Comparison of ENCODE assay signal across 15 cellular contexts in the genomic region with DNA sequence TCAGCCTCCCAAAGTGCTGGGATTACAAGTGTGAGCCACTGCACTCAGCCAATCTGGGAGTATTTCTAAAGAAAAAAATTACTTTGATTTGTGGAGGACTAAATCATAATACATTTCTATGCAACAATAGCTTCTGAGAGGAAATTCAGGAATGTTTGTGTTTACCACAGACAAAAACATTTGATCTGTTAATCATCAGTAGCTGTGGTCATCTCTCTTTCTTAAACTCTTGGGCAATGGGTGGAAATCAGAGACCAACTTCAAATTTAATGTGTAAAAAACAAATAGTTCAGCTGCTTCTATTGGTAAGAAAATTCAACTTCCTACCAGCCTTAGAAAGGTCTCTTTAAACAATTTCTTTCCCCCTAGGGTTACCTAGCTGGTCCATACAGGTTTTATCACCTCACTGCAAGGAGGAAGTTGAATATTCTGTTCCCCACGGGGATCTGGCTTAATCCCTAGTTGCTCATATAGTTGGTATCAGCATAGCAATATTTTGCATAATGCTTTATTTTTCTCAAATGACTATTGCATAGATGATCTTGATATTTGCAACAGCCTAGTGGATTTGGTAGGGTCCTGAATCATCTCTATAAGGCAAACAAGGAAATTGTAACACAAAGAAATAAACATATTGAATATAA. TPM values are rescaled to one million over a fixed set of nuclear protein-coding genes. Genes with fewer than 3 reads are reported as not detected.
A peak's percentile ranks its signal among the peaks of the same experiment; 100 is the strongest.
DNase-seq lines count a peak whose midpoint lies in the region; ATAC-seq, FAIRE-seq and TF ChIP-seq lines count a peak whose summit lies in the region.
"Had no signal": no experiment of that assay in that cellular context is flagged by ENCODE, and none has a peak within 500 bp of the region (broad histone marks: within the 10 kb centered on the region; RNA-seq: fewer than 3 reads in every experiment).

No MANE protein-coding gene starts in this region.

- no peak overlapping the region for H3K27ac Mint-ChIP-seq in HFFc6
- H3K27ac Mint-ChIP-seq: neural progenitor cell had no signal

- H3K36me3 ChIP-seq in bronchial epithelial cell (ENCODE audit: control insufficient read depth, insufficient read depth, low read length), result no peaks in the 10 kb centered on the region
- H3K36me3 ChIP-seq: neural progenitor cell had no signal

- H3K4me1 ChIP-seq in foreskin keratinocyte, result peaks cover 28% of the 10 kb centered on the region

- TF ChIP-seq CTCF in AG09309 (IDR thresholded peaks at IDR 0.05; ENCODE audit: control insufficient read depth, insufficient read depth, low read depth, low read length, missing control alignments), result no peak
- TF ChIP-seq CTCF in HFFc6 (IDR thresholded peaks at IDR 0.05), result no peak
- TF ChIP-seq CTCF in bronchial epithelial cell (IDR thresholded peaks at IDR 0.05; ENCODE audit: insufficient read depth, low read length, severe bottlenecking), result no peak
- TF ChIP-seq CTCF in foreskin keratinocyte (conservative IDR thresholded peaks at IDR 0.05), result no peak

- no peaks in the 10 kb centered on the region for H3K9me3 Mint-ChIP-seq in HFFc6

- no peaks in the 10 kb centered on the region for H3K36me3 Mint-ChIP-seq in HFFc6 (ENCODE audit: low read depth)
- H3K36me3 Mint-ChIP-seq: neural progenitor cell had no signal

- H3K4me3 ChIP-seq in AG09309 (ENCODE audit: control insufficient read depth, low read depth, low read length) (no peak overlapping the region), bronchial epithelial cell (ENCODE audit: low read depth, low read length) (no peak overlapping the region)
- H3K4me3 ChIP-seq: neural progenitor cell had no signal

- no peak for FAIRE-seq in bronchial epithelial cell (lab: Jason Lieb, UNC)
- FAIRE-seq: colon had no signal

- peak; percentile 19 for ATAC-seq in foreskin keratinocyte

- DNase-seq in AG09309 (ENCODE audit: low read depth) (peak; percentile 52), HFFc6 (peak; percentile 37), bronchial epithelial cell (ENCODE audit: low read depth) (peak; percentile 71), foreskin keratinocyte (peak in 1 of 2 donors; percentile 56), NCI-H774 (lab: John Stamatoyannopoulos, UW) (no peak), cerebellar nuclear complex (lab: John Stamatoyannopoulos, UW) (no peak), HuH-7.5 (ENCODE audit: low spot score) (no peak)
- DNase-seq in stimulated activated CD4-positive, alpha-beta T cell treated with anti-CD3 and anti-CD28 coated beads, Interleukin-4, amount 100 ng/mL, for 24 hours, result no peak
- DNase-seq: activated effector memory CD4-positive, alpha-beta T cell treated with Interleukin-2 at 50 U/mL for 16 hours; amygdala; mesendoderm; NCI-H1048; NCI-H69 had no signal

- H3K4me3 Mint-ChIP-seq in HFFc6, result no peak overlapping the region
- H3K4me3 Mint-ChIP-seq: neural progenitor cell had no signal

- H3K27ac ChIP-seq in foreskin keratinocyte, result no peak overlapping the region
- H3K27ac ChIP-seq: neural progenitor cell had no signal

- peaks cover 7% of the 10 kb centered on the region; the same call in 1 of the 2 replicates for H3K27me3 Mint-ChIP-seq in HFFc6 (ENCODE audit: insufficient read depth)

- no peaks in the 10 kb centered on the region for H3K4me1 Mint-ChIP-seq in HFFc6 (ENCODE audit: low read depth)

- H3K27me3 ChIP-seq in bronchial epithelial cell (ENCODE audit: control insufficient read depth, insufficient read depth, low read length), result no peaks in the 10 kb centered on the region
- H3K27me3 ChIP-seq in foreskin keratinocyte, result no peaks in the 10 kb centered on the region
- H3K27me3 ChIP-seq: neural progenitor cell had no signal

RNA-seq across cellular contexts. Expression of a gene that starts 20.3 kb away (rescaled TPM):
- total RNA-seq in HFFc6 (2021; fragmentation: NEBNext Ultra II Directional; extraction: Animal tissue kit (Norgen Biotek cat#: 25700)), result 10 to 100 TPM; 72.4 to 84.3 (median 79.4) TPM
- total RNA-seq in bronchial epithelial cell (82.1 and 117 TPM in 2 replicates), foreskin keratinocyte (47.3 and 48.6 TPM in 2 replicates)
- polyA plus RNA-seq in foreskin keratinocyte, result 11.5 and 13.1 TPM in 2 replicates

Comparison
In these comparisons a context has a peak if more than half of its experiments do, and no peak if none do; other contexts are left out.
1. DNase-seq: peak in AG09309 (single experiment), HFFc6 (single experiment) and bronchial epithelial cell (single experiment); none in stimulated activated CD4-positive, alpha-beta T cell treated with anti-CD3 and anti-CD28 coated beads, Interleukin-4, amount 100 ng/mL, for 24 hours (single experiment), NCI-H774 (single experiment), cerebellar nuclear complex (0 of 2) and HuH-7.5 (single experiment).